1 cellular context compared by ENCODE assay signal in genomic region chr15:40369474-40369869, GRCh38.
TF ChIP-seq lines count a peak whose summit lies in the region.

No MANE protein-coding gene starts in this region.

TF ChIP-seq in IMR-90, 13 proteins besides CTCF, POLR2A, EP300 and RAD21:
- TF ChIP-seq ELK1 (IDR thresholded peaks at IDR 0.05; ENCODE audit: borderline replicate concordance, low read depth, low read length) = no peak
- no peak for TF ChIP-seq NFE2L2 (IDR thresholded peaks at IDR 0.05; ENCODE audit: low read depth, low read length)
- TF ChIP-seq CEBPB (IDR thresholded peaks at IDR 0.05; ENCODE audit: low read depth, low read length) = no peak
- no peak for TF ChIP-seq RFX5 (IDR thresholded peaks at IDR 0.05; ENCODE audit: low read depth, low read length)
- no peak for TF ChIP-seq MAZ (IDR thresholded peaks at IDR 0.05; ENCODE audit: borderline replicate concordance, low read depth, low read length)
- TF ChIP-seq FOS (IDR thresholded peaks at IDR 0.05; ENCODE audit: low read depth, low read length) = no peak
- TF ChIP-seq RCOR1 (IDR thresholded peaks at IDR 0.05; ENCODE audit: insufficient replicate concordance, low read length) = no peak
- no peak for TF ChIP-seq USF2 (IDR thresholded peaks at IDR 0.05; ENCODE audit: low read depth, low read length)
- TF ChIP-seq MAFK (IDR thresholded peaks at IDR 0.05; ENCODE audit: low read depth, low read length) = no peak
- TF ChIP-seq CHD1 (IDR thresholded peaks at IDR 0.05; ENCODE audit: low read depth, low read length) = no peak
- TF ChIP-seq MXI1 (IDR thresholded peaks at IDR 0.05; ENCODE audit: borderline replicate concordance, low read depth, low read length) = no peak
- no peak for TF ChIP-seq SMC3 (IDR thresholded peaks at IDR 0.05; ENCODE audit: low read depth, low read length)
